In the genomic region with DNA sequence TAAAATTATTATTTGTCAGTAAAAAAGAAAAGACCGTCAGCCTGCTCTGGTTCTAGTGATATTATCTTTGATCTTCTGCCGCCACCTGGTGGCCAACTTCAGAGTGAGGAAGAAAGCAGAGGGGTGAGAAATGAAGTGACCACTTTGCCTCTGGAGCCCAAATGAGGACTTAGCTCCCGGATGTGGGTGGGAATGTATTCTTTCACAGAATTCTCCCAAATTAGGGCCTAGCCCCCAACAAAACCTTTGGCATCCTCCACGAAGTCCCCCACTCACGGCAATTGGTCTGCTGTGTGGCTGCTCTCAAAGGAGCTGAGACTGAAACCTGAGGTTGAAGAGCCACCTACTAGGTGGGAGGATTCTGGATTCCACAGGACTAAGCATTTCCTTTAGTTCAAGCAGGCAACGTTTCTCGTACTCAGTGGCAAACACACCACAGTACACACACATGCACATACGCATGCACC, we compare ENCODE assay signal across 8 cellular contexts. TPM values are rescaled to one million over a fixed set of nuclear protein-coding genes. Genes with fewer than 3 reads are reported as not detected.
DNase-seq lines count a peak whose midpoint lies in the region; ATAC-seq, FAIRE-seq and TF ChIP-seq lines count a peak whose summit lies in the region.

No MANE protein-coding gene starts in this region.

- peak; percentile 72 for FAIRE-seq in endometrium (lab: Jason Lieb, UNC)

- intact Hi-C loops in Right ventricle myocardium inferior (cut with DNase I) = loop anchor here (2.0 kb wide), 1 partner anchor 884 kb away; a partner anchor contains a TSS
- intact Hi-C loops in cardiac septum (cut with DNase I) = loop anchor here (5.0 kb wide), 1 partner anchor 881 kb away; a partner anchor contains a TSS
- intact Hi-C loops in mucosa of descending colon (cut with DNase I, micrococcal nuclease) = loop anchor here in 1 of 2 donors (10.0 kb wide), 1 partner anchor 884 kb away; a partner anchor contains a TSS

- peak; percentile 56 for TF ChIP-seq CTCF in mucosa of descending colon (IDR thresholded peaks at IDR 0.05)

- H3K9me3 ChIP-seq in mucosa of descending colon = no peaks in the 10 kb centered on the region

- H3K4me1 ChIP-seq in mucosa of descending colon (ENCODE audit: low read depth) = no peaks in the 10 kb centered on the region

- no peaks in the 10 kb centered on the region for H3K36me3 ChIP-seq in mucosa of descending colon (ENCODE audit: low read depth)

- H3K4me3 ChIP-seq in mucosa of descending colon = no peak overlapping the region

- DNase-seq in Right ventricle myocardium inferior (ENCODE audit: missing footprints) (peak; percentile 84), cardiac septum (ENCODE audit: low spot score) (no peak), NOMO-1 treated with DMSO at 0.1 percent for 48 hours (lab: John Stamatoyannopoulos, UW; ENCODE audit: unreplicated experiment) (peak; percentile 77), mucosa of descending colon (peak in 2 of 3 donors; percentile 77 to 95)
- DNase-seq in activated CD8-positive, alpha-beta memory T cell treated with anti-CD3 and anti-CD28 coated beads for 48 hours (ENCODE audit: low read depth in 2 of 3, low spot score in 2 of 3) = peak in 2 of 3 experiments; percentile 53 to 74
- DNase-seq in stimulated activated CD8-positive, alpha-beta memory T cell treated with anti-CD3 and anti-CD28 coated beads, Interleukin-4, amount 100 ng/mL, for 4 hours (ENCODE audit: low read depth in 2 of 2, low spot score in 1 of 2) = peak; percentile 56 to 83

- ATAC-seq in Right ventricle myocardium inferior (peak; percentile 55), HG03521 (IDR thresholded peaks at IDR 0.05; ENCODE audit: unreplicated experiment) (peak; percentile 34), mucosa of descending colon (peak; percentile 60)

RNA-seq across cellular contexts. Expression of a gene that starts 4.9 kb away (rescaled TPM):
- total RNA-seq in Right ventricle myocardium inferior (6.6 TPM), cardiac septum (4.2 TPM), mucosa of descending colon (10 to 100 TPM; 10.5 to 12.3 (median 11.2) TPM)
